25 cellular contexts compared by ENCODE assay signal in genomic region chr22:49553518-49554295, GRCh38.
DNase-seq lines count a peak whose midpoint lies in the region; ATAC-seq, FAIRE-seq and TF ChIP-seq lines count a peak whose summit lies in the region.
"Had no signal": no experiment of that assay in that cellular context is flagged by ENCODE, and none has a peak within 500 bp of the region (broad histone marks: within the 10 kb centered on the region; RNA-seq: fewer than 3 reads in every experiment).

No MANE protein-coding gene starts in this region.

- TF ChIP-seq EP300 in A549 (IDR thresholded peaks at IDR 0.05): no peak

- no peak overlapping the region for H2BK120ac ChIP-seq in neuronal stem cell (ENCODE audit: low read depth, low read length)

- CTCF ChIA-PET in A549 (lab: Yijun Ruan, JAX): no interaction called here
- CTCF ChIA-PET in HEK293 (lab: Yijun Ruan, JAX): interaction anchor here (0.6 to 0.7 kb wide), 2 partner anchors 26 to 627 kb away, joined by 3 read pairs; no protein-coding TSS in a partner anchor
- CTCF ChIA-PET in HEK293T (lab: Yijun Ruan, JAX): no interaction called here

- H3K4me3 ChIP-seq in A549 (no peak overlapping the region), HEK293 (ENCODE audit: low read depth, low read length) (no peak overlapping the region), neuronal stem cell (ENCODE audit: low read length in 2 of 2) (no peak overlapping the region)
- H3K4me3 ChIP-seq: esophagus squamous epithelium, GM23248, lung, thoracic aorta had no signal

- H3K23ac ChIP-seq in neuronal stem cell (ENCODE audit: low read depth, low read length, poor library complexity): peak overlapping the region; percentile 37

- 24% methylated on average over 5 of the region's 20 CpGs for WGBS in A549 (ENCODE audit: missing lambda C conversion rate)
- no CpG with 5 or more reads among the region's 20 CpGs for WGBS in neuronal stem cell (ENCODE audit: extremely low coverage in 2 of 2, insufficient read length in 2 of 2, insufficient replicate concordance in 1 of 2), 2 donors

- no peak; a peak in 1 of 6 replicates for ATAC-seq in A549
- ATAC-seq: stimulated activated memory B cell treated with anti-CD40 and anti-IgM and Interleukin-4, amounts not matched to agents 10 μg/mL and 1 μg/mL and 100 μg/mL, for 72 hours had no signal

- H3K27me3 ChIP-seq in neuronal stem cell (ENCODE audit: control insufficient read depth in 3 of 3, insufficient read depth in 3 of 3, low read depth in 1 of 3, low read length in 3 of 3): no peaks in the 10 kb centered on the region

- no peak overlapping the region for H2BK5ac ChIP-seq in neuronal stem cell (ENCODE audit: low read length)

- no peak for TF ChIP-seq POLR2A in A549 (IDR thresholded peaks at IDR 0.05; ENCODE audit: low read length)

- H3K18ac ChIP-seq in neuronal stem cell (ENCODE audit: low read length): no peak overlapping the region

- no peak for TF ChIP-seq RAD21 in A549 (conservative IDR thresholded peaks at IDR 0.05 in 1 of 2, IDR thresholded peaks at IDR 0.05 in 1 of 2)

- no peak overlapping the region for H2AFZ ChIP-seq in neuronal stem cell (ENCODE audit: low read length)
- H2AFZ ChIP-seq: GM23248 had no signal

- H3K4me2 ChIP-seq in A549: no peak overlapping the region
- no peak overlapping the region for H3K4me2 ChIP-seq in neuronal stem cell (ENCODE audit: insufficient read depth, low read length, poor library complexity, severe bottlenecking)
- H3K4me2 ChIP-seq: KMS-11 had no signal

- H3K27ac ChIP-seq in A549 (no peak overlapping the region), HEK293 (ENCODE audit: extremely low read depth, low read depth, low read length) (no peak overlapping the region), neuronal stem cell (replicated peaks; ENCODE audit: low read length) (no peak overlapping the region)
- H3K27ac ChIP-seq: C4-2B, esophagus squamous epithelium, GM23248, KMS-11, thoracic aorta had no signal

- H3K14ac ChIP-seq in neuronal stem cell (ENCODE audit: low read length): no peak overlapping the region

- no peak overlapping the region for H4K8ac ChIP-seq in neuronal stem cell (ENCODE audit: low read depth, low read length)

- peak overlapping the region; percentile 15 for H3K9ac ChIP-seq in neuronal stem cell (ENCODE audit: low read depth, low read length, poor library complexity)
- H3K9ac ChIP-seq: GM23248, KMS-11 had no signal

- H3K4me1 ChIP-seq in A549 (no peaks in the 10 kb centered on the region), HEK293 (ENCODE audit: control insufficient read depth, insufficient read depth, low read length) (no peaks in the 10 kb centered on the region), neuronal stem cell (ENCODE audit: control insufficient read depth in 2 of 2, insufficient read depth in 1 of 2, low read depth in 1 of 2, low read length in 2 of 2) (no peaks in the 10 kb centered on the region)
- H3K4me1 ChIP-seq: esophagus squamous epithelium had no signal

- no peak for TF ChIP-seq CTCF in A549 (IDR thresholded peaks at IDR 0.05)
- no peak for TF ChIP-seq CTCF in HEK293 (tag by site-specific recombination; IDR thresholded peaks at IDR 0.05)

- DNase-seq in A549 (ENCODE audit: low read depth in 1 of 2, low spot score in 1 of 2) (no peak), iPS-NIHi11 (ENCODE audit: low spot score) (peak; percentile 75), neuronal stem cell (ENCODE audit: low spot score) (peak; percentile 37), activated gamma-delta T cell (lab: John Stamatoyannopoulos, UW) (no peak), HEK293T (ENCODE audit: extremely low spot score) (no peak), NCI-H1436 treated with DMSO at 0.1 percent for 48 hours (lab: John Stamatoyannopoulos, UW) (no peak)
- no peak for DNase-seq in stimulated activated naive CD4-positive, alpha-beta T cell treated with Interleukin-2 at 50 U/mL for 16 hours (lab: John Stamatoyannopoulos, UW)
- DNase-seq: activated B cell treated with CpG ODN at 0.5 μM for 24 hours; activated CD4-positive, alpha-beta memory T cell treated with anti-CD3 and anti-CD28 coated beads for 36 hours; activated gamma-delta T cell treated with Interleukin-2 at 50 U/mL for 16 hours; esophagus squamous epithelium; GM23248; hippocampal formation; NCI-H1694; stimulated activated CD4-positive, alpha-beta T cell treated with anti-CD3 and anti-CD28 coated beads, Interleukin-4, amount 100 ng/mL, for 1 hour had no signal

- no peak overlapping the region for H4K91ac ChIP-seq in neuronal stem cell (ENCODE audit: low read depth, low read length, poor library complexity)

- no peak overlapping the region for H2BK15ac ChIP-seq in neuronal stem cell (ENCODE audit: low read length)

- no peak overlapping the region for H2AK5ac ChIP-seq in neuronal stem cell (ENCODE audit: low read depth, low read length)

- no peak overlapping the region for H2BK12ac ChIP-seq in neuronal stem cell (ENCODE audit: low read length)

- POLR2A ChIA-PET in A549 (lab: Yijun Ruan, JAX): no interaction called here
- POLR2A ChIA-PET in HEK293 (lab: Yijun Ruan, JAX): no interaction called here
- POLR2A ChIA-PET in HEK293T (lab: Yijun Ruan, JAX): no interaction called here

- no peak overlapping the region for H3K4ac ChIP-seq in neuronal stem cell (ENCODE audit: low read length)

- no peaks in the 10 kb centered on the region for H3K79me1 ChIP-seq in neuronal stem cell (ENCODE audit: low read depth, low read length)

- H3K36me3 ChIP-seq in HEK293 (ENCODE audit: control insufficient read depth in 2 of 2, insufficient read depth in 1 of 2, low read length in 2 of 2): no peaks in the 10 kb centered on the region
- no peaks in the 10 kb centered on the region for H3K36me3 ChIP-seq in neuronal stem cell (replicated peaks in 1 of 2; ENCODE audit: control insufficient read depth in 2 of 2, insufficient read depth in 2 of 2, low read length in 2 of 2)
- H3K36me3 ChIP-seq: esophagus squamous epithelium, thoracic aorta had no signal

- H3K9me3 ChIP-seq in A549 (no peaks in the 10 kb centered on the region), HEK293 (ENCODE audit: control insufficient read depth, insufficient read depth, low read depth, low read length) (0 out of 2 replicates have a peak, but pooled peaks cover 2% of the 10 kb centered on the region), neuronal stem cell (replicated peaks in 1 of 2; ENCODE audit: control insufficient read depth in 2 of 2, insufficient read depth in 1 of 2, low read depth in 1 of 2, low read length in 2 of 2) (peaks cover 0 to 9% of the 10 kb centered on the region in 2 donors)

- no peak for FAIRE-seq in A549 (lab: Jason Lieb, UNC)
- FAIRE-seq: colon, frontal cortex, GM12891, HTR-8/SVneo had no signal

TF ChIP-seq in A549, 52 proteins besides CTCF, POLR2A, EP300 and RAD21 (continues in another document):
- TF ChIP-seq CBX2 (IDR thresholded peaks at IDR 0.05; ENCODE audit: borderline replicate concordance, low read depth): no peak

TF ChIP-seq in HEK293, 187 proteins besides CTCF, POLR2A, EP300 and RAD21 (continues in another document):
- no peak for TF ChIP-seq PBX3 (CRISPR knock-in tag; IDR thresholded peaks at IDR 0.05)

TF ChIP-seq in HEK293T, 16 proteins besides CTCF, POLR2A, EP300 and RAD21:
- TF ChIP-seq ELF4 (IDR thresholded peaks at IDR 0.05) (no peak), SP1 (IDR thresholded peaks at IDR 0.05) (no peak), NFRKB (IDR thresholded peaks at IDR 0.05) (no peak), TARDBP (IDR thresholded peaks at IDR 0.05) (no peak), BHLHE40 (IDR thresholded peaks at IDR 0.05; ENCODE audit: borderline replicate concordance) (no peak), FOXA1 (IDR thresholded peaks at IDR 0.05) (no peak), ARNT (IDR thresholded peaks at IDR 0.05) (no peak), L3MBTL2 (conservative IDR thresholded peaks at IDR 0.05) (no peak), SUZ12 (IDR thresholded peaks at IDR 0.05) (no peak), HDGF (IDR thresholded peaks at IDR 0.05; ENCODE audit: borderline replicate concordance) (no peak), ZNF384 (IDR thresholded peaks at IDR 0.05) (no peak), LEF1 (IDR thresholded peaks at IDR 0.05; ENCODE audit: borderline replicate concordance) (no peak), CTBP1 (IDR thresholded peaks at IDR 0.05; ENCODE audit: borderline replicate concordance) (no peak), FOXK2 (IDR thresholded peaks at IDR 0.05) (no peak), FOXM1 (IDR thresholded peaks at IDR 0.05; ENCODE audit: borderline replicate concordance) (no peak)
- TF ChIP-seq, protein P1, sequence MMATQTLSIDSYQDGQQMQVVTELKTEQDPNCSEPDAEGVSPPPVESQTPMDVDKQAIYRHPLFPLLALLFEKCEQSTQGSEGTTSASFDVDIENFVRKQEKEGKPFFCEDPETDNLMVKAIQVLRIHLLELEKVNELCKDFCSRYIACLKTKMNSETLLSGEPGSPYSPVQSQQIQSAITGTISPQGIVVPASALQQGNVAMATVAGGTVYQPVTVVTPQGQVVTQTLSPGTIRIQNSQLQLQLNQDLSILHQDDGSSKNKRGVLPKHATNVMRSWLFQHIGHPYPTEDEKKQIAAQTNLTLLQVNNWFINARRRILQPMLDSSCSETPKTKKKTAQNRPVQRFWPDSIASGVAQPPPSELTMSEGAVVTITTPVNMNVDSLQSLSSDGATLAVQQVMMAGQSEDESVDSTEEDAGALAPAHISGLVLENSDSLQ (IDR thresholded peaks at IDR 0.05): no peak
TF ChIP-seq in HEK293T: peak in this region for 0.

Comparison
In these comparisons a context has a peak if more than half of its experiments do, and no peak if none do; other contexts are left out.
1. DNase-seq: peak in iPS-NIHi11 (single experiment) and neuronal stem cell (single experiment); none in A549 (0 of 2), activated gamma-delta T cell (single experiment), stimulated activated naive CD4-positive, alpha-beta T cell treated with Interleukin-2 at 50 U/mL for 16 hours (single experiment), HEK293T (single experiment) and NCI-H1436 treated with DMSO at 0.1 percent for 48 hours (single experiment).
2. Of the 5 proteins assayed by ChIP-seq in both HEK293 and A549: peak only in HEK293: none; only in A549: none; in both: REST; in neither: 4.